ENCODE assay signal across 8 cellular contexts in the genomic region with DNA sequence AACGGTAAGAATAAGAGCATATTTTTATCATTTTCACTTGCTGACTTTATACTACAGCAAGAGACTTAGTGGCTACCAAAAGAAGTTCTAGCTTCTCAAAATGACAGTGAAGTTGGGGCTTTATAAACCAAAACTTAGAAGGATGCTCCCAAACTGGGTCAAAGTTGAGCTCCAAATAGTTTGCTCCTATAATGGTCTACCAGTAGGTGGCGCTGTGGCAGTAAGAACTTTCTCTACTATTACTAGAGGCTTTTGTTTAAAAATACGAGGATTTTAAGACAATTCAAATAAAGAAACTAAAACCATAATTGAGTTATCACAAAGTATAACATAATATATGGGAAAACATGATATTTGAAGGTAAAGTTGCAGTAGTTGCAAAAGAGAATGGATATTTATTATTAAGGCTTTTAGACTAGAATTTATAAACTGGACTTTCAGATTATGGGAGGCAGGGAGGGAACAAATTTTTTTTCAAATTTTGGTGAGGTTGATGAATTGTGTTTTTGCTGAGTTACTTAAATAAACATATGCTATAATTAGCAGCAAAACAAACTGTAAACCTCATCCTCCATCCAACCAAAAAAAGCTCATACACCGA.
A peak's percentile ranks its signal among the peaks of the same experiment; 100 is the strongest.
DNase-seq lines count a peak whose midpoint lies in the region; ATAC-seq and TF ChIP-seq lines count a peak whose summit lies in the region.

No MANE protein-coding gene starts in this region.

- H3K4me3 ChIP-seq in Jurkat, Clone E6-1 (ENCODE audit: low read length): no peak overlapping the region

- intact Hi-C loops in head of caudate nucleus (cut with DNase I): loop anchor here (2.0 to 10.0 kb wide), 2 partner anchors 76 to 192 kb away; no protein-coding TSS in a partner anchor

- DNase-seq in COLO829 (ENCODE audit: low spot score) (peak; percentile 63), head of caudate nucleus (peak in 41 of 42 donors; percentile 8 to 95 (median 80)), retina (peak; percentile 38)
- DNase-seq in Jurkat, Clone E6-1 (ENCODE audit: low read depth, low spot score): peak; percentile 51
- peak; percentile 39 for DNase-seq in activated naive CD8-positive, alpha-beta T cell treated with anti-CD3 and anti-CD28 coated beads for 36 hours

- no peaks in the 10 kb centered on the region for H3K27me3 Mint-ChIP-seq in activated naive CD8-positive, alpha-beta T cell treated with anti-CD3 and anti-CD28 coated beads for 36 hours

- no peak overlapping the region for H3K27ac Mint-ChIP-seq in activated naive CD8-positive, alpha-beta T cell treated with anti-CD3 and anti-CD28 coated beads for 36 hours

- H3K4me1 Mint-ChIP-seq in activated naive CD8-positive, alpha-beta T cell treated with anti-CD3 and anti-CD28 coated beads for 36 hours: no peaks in the 10 kb centered on the region

- H3K4me3 Mint-ChIP-seq in activated naive CD8-positive, alpha-beta T cell treated with anti-CD3 and anti-CD28 coated beads for 36 hours: no peak overlapping the region

- H3K36me3 Mint-ChIP-seq in activated naive CD8-positive, alpha-beta T cell treated with anti-CD3 and anti-CD28 coated beads for 36 hours: no peaks in the 10 kb centered on the region

- ATAC-seq in SK-N-SH treated with all-trans-retinoic acid at 6 μM for 48 hours (peak; percentile 76), HG02981 (IDR thresholded peaks at IDR 0.05; ENCODE audit: unreplicated experiment) (no peak), HG02970 (IDR thresholded peaks at IDR 0.05; ENCODE audit: low FRiP score, unreplicated experiment) (no peak)

- no peaks in the 10 kb centered on the region for H3K9me3 Mint-ChIP-seq in activated naive CD8-positive, alpha-beta T cell treated with anti-CD3 and anti-CD28 coated beads for 36 hours

TF ChIP-seq in SK-N-SH treated with all-trans-retinoic acid at 6 μM for 48 hours, 23 proteins besides CTCF, POLR2A, EP300 and RAD21:
- TF ChIP-seq, protein P1, sequence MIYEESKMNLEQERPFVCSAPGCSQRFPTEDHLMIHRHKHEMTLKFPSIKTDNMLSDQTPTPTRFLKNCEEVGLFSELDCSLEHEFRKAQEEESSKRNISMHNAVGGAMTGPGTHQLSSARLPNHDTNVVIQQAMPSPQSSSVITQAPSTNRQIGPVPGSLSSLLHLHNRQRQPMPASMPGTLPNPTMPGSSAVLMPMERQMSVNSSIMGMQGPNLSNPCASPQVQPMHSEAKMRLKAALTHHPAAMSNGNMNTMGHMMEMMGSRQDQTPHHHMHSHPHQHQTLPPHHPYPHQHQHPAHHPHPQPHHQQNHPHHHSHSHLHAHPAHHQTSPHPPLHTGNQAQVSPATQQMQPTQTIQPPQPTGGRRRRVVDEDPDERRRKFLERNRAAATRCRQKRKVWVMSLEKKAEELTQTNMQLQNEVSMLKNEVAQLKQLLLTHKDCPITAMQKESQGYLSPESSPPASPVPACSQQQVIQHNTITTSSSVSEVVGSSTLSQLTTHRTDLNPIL (CRISPR knock-in tag; IDR thresholded peaks at IDR 0.05; ENCODE audit: low read depth): no peak
- TF ChIP-seq GLIS3 (CRISPR knock-in tag; IDR thresholded peaks at IDR 0.05) (no peak), ISL1 (CRISPR knock-in tag; IDR thresholded peaks at IDR 0.05) (no peak), SNAI2 (CRISPR knock-in tag; IDR thresholded peaks at IDR 0.05) (no peak)
- TF ChIP-seq, protein P2, sequence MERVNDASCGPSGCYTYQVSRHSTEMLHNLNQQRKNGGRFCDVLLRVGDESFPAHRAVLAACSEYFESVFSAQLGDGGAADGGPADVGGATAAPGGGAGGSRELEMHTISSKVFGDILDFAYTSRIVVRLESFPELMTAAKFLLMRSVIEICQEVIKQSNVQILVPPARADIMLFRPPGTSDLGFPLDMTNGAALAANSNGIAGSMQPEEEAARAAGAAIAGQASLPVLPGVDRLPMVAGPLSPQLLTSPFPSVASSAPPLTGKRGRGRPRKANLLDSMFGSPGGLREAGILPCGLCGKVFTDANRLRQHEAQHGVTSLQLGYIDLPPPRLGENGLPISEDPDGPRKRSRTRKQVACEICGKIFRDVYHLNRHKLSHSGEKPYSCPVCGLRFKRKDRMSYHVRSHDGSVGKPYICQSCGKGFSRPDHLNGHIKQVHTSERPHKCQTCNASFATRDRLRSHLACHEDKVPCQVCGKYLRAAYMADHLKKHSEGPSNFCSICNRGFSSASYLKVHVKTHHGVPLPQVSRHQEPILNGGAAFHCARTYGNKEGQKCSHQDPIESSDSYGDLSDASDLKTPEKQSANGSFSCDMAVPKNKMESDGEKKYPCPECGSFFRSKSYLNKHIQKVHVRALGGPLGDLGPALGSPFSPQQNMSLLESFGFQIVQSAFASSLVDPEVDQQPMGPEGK (CRISPR knock-in tag; IDR thresholded peaks at IDR 0.05; ENCODE audit: borderline replicate concordance): no peak
- TF ChIP-seq, protein P3, sequence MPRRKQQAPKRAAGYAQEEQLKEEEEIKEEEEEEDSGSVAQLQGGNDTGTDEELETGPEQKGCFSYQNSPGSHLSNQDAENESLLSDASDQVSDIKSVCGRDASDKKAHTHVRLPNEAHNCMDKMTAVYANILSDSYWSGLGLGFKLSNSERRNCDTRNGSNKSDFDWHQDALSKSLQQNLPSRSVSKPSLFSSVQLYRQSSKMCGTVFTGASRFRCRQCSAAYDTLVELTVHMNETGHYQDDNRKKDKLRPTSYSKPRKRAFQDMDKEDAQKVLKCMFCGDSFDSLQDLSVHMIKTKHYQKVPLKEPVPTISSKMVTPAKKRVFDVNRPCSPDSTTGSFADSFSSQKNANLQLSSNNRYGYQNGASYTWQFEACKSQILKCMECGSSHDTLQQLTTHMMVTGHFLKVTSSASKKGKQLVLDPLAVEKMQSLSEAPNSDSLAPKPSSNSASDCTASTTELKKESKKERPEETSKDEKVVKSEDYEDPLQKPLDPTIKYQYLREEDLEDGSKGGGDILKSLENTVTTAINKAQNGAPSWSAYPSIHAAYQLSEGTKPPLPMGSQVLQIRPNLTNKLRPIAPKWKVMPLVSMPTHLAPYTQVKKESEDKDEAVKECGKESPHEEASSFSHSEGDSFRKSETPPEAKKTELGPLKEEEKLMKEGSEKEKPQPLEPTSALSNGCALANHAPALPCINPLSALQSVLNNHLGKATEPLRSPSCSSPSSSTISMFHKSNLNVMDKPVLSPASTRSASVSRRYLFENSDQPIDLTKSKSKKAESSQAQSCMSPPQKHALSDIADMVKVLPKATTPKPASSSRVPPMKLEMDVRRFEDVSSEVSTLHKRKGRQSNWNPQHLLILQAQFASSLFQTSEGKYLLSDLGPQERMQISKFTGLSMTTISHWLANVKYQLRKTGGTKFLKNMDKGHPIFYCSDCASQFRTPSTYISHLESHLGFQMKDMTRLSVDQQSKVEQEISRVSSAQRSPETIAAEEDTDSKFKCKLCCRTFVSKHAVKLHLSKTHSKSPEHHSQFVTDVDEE (CRISPR knock-in tag; IDR thresholded peaks at IDR 0.05): no peak
